Comparison of ENCODE assay signal across 1 cellular context in genomic region chr9:36484124-36484523, GRCh38.
TF ChIP-seq lines count a peak whose summit lies in the region.

No MANE protein-coding gene starts in this region.

TF ChIP-seq in GM12878, 131 proteins besides CTCF, POLR2A, EP300 and RAD21:
- TF ChIP-seq ZZZ3 (IDR thresholded peaks at IDR 0.05; ENCODE audit: control insufficient read depth, insufficient read length, low read depth) (no peak), CREM (IDR thresholded peaks at IDR 0.05; ENCODE audit: low read depth) (no peak), NFXL1 (IDR thresholded peaks at IDR 0.05; ENCODE audit: borderline replicate concordance) (no peak), IRF3 (IDR thresholded peaks at IDR 0.05) (no peak), MLLT1 (IDR thresholded peaks at IDR 0.05) (no peak), EZH2 (IDR thresholded peaks at IDR 0.05; ENCODE audit: borderline replicate concordance, control insufficient read depth, low read depth, low read length) (no peak), SKIL (IDR thresholded peaks at IDR 0.05; ENCODE audit: low read depth, poor library complexity, severe bottlenecking) (no peak), ELK1 (IDR thresholded peaks at IDR 0.05; ENCODE audit: low read depth, low read length) (no peak)
TF ChIP-seq in GM12878: peak in this region for 0.
